ENCODE assay signal across 8 cellular contexts in the genomic region with DNA sequence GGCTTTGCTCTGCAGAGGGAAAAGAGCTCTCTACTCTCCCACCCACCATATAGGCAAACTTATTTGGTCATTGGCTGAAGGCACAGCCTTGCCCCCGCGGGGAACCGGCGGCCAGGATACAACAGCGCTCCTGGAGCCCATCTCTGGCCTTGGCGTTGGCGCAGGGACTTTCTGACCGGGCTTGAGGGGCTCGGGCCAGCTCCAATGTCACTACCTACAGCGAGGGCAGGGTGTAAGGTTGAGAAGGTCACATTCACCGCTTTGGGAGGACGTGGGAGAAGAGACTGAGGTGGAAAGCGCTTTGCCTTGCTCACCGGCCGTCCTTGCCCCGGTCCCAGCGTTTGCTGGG. TPM values are rescaled to one million over a fixed set of nuclear protein-coding genes. Genes with fewer than 3 reads are reported as not detected.
DNase-seq lines count a peak whose midpoint lies in the region; ATAC-seq and TF ChIP-seq lines count a peak whose summit lies in the region.

No MANE protein-coding gene starts in this region.

- no peak overlapping the region for H2AFZ ChIP-seq in smooth muscle cell (ENCODE audit: low read depth)

- CTCF ChIA-PET in activated naive CD4-positive, alpha-beta T cell treated with anti-CD3 and anti-CD28 coated beads for 36 hours (lab: Charles Lee), result interaction anchor here (1.3 kb wide), 1 partner anchor 8 kb away, joined by 4 read pairs; no protein-coding TSS in a partner anchor

- H3K4me1 ChIP-seq in smooth muscle cell (ENCODE audit: low read depth), result peaks cover 28% of the 10 kb centered on the region

- H3K27ac ChIP-seq in smooth muscle cell (ENCODE audit: low read depth), result no peak overlapping the region

- no peak for ATAC-seq in left colon
- ATAC-seq in HG02981 (IDR thresholded peaks at IDR 0.05; ENCODE audit: unreplicated experiment), result no peak

- no peak overlapping the region for H3K9ac ChIP-seq in smooth muscle cell (ENCODE audit: low read depth)

- no peak overlapping the region for H3K27ac Mint-ChIP-seq in activated naive CD4-positive, alpha-beta T cell treated with anti-CD3 and anti-CD28 coated beads for 36 hours

- peak overlapping the region; percentile 47 for H3K4me3 ChIP-seq in epithelial cell of proximal tubule (ENCODE audit: low read depth, low read length)
- peak overlapping the region; percentile 29 for H3K4me3 ChIP-seq in smooth muscle cell

- no peaks in the 10 kb centered on the region for H3K36me3 Mint-ChIP-seq in activated naive CD4-positive, alpha-beta T cell treated with anti-CD3 and anti-CD28 coated beads for 36 hours (ENCODE audit: low read depth)

- no peaks in the 10 kb centered on the region for H3F3A ChIP-seq in smooth muscle cell (ENCODE audit: low read depth)

- no peak for DNase-seq in activated naive CD4-positive, alpha-beta T cell treated with anti-CD3 and anti-CD28 coated beads for 36 hours
- DNase-seq in activated naive CD4-positive, alpha-beta T cell (lab: John Stamatoyannopoulos, UW), result no peak
- DNase-seq in NCI-H69 (lab: John Stamatoyannopoulos, UW), result peak; percentile 92
- no peak for DNase-seq in epithelial cell of proximal tubule (ENCODE audit: low read depth)
- no peak for DNase-seq in smooth muscle cell (lab: John Stamatoyannopoulos, UW; ENCODE audit: unreplicated experiment)
- DNase-seq in left colon, result no peak
- DNase-seq in OCI-M2 (lab: John Stamatoyannopoulos, UW; ENCODE audit: unreplicated experiment), result no peak

- intact Hi-C loops in activated naive CD4-positive, alpha-beta T cell treated with anti-CD3 and anti-CD28 coated beads for 36 hours (cut with micrococcal nuclease), result loop anchor here (5.0 kb wide), 5 partner anchors 125 to 1850 kb away; a partner anchor contains a TSS
- intact Hi-C loops in left colon (cut with DNase I, micrococcal nuclease), result no loop called here

- H3K27me3 Mint-ChIP-seq in activated naive CD4-positive, alpha-beta T cell treated with anti-CD3 and anti-CD28 coated beads for 36 hours (ENCODE audit: low read depth), result peaks cover 87% of the 10 kb centered on the region

- H3K4me1 Mint-ChIP-seq in activated naive CD4-positive, alpha-beta T cell treated with anti-CD3 and anti-CD28 coated beads for 36 hours (ENCODE audit: low read depth), result peaks cover 63% of the 10 kb centered on the region

- TF ChIP-seq CTCF in epithelial cell of proximal tubule (conservative IDR thresholded peaks at IDR 0.05; ENCODE audit: low read depth, low read length) (no peak), smooth muscle cell (IDR thresholded peaks at IDR 0.05; ENCODE audit: borderline replicate concordance, insufficient read depth, poor library complexity, severe bottlenecking) (no peak)

- peak overlapping the region; percentile 28 for H3K4me3 Mint-ChIP-seq in activated naive CD4-positive, alpha-beta T cell treated with anti-CD3 and anti-CD28 coated beads for 36 hours

- no peaks in the 10 kb centered on the region for H3K36me3 ChIP-seq in smooth muscle cell (ENCODE audit: low read depth)

- H3K9me3 ChIP-seq in smooth muscle cell (replicated peaks; ENCODE audit: low read depth), result no peaks in the 10 kb centered on the region

- no peaks in the 10 kb centered on the region for H3K9me3 Mint-ChIP-seq in activated naive CD4-positive, alpha-beta T cell treated with anti-CD3 and anti-CD28 coated beads for 36 hours

- H3K79me2 ChIP-seq in smooth muscle cell (ENCODE audit: low read depth), result no peaks in the 10 kb centered on the region

- H3K4me2 ChIP-seq in smooth muscle cell, result peak overlapping the region; percentile 74

- 1% methylated on average over 17 of the region's 17 CpGs for WGBS in smooth muscle cell (ENCODE audit: low lambda C conversion rate)

- H3K27me3 ChIP-seq in smooth muscle cell (ENCODE audit: low read depth), result peaks cover 93% of the 10 kb centered on the region

- H4K20me1 ChIP-seq in smooth muscle cell (ENCODE audit: low read depth), result no peaks in the 10 kb centered on the region

RNA-seq across cellular contexts. Expression of a gene that starts 2.2 kb away (rescaled TPM):
- not detected for total RNA-seq in activated naive CD4-positive, alpha-beta T cell treated with anti-CD3 and anti-CD28 coated beads for 36 hours
- total RNA-seq in epithelial cell of proximal tubule, result under 0.01 and 0.06 TPM in 2 replicates
- 0.04 TPM in 1 of 2 replicates, not detected in the other for total RNA-seq in smooth muscle cell
- not detected in 2 replicates for polyA plus RNA-seq in smooth muscle cell
- total RNA-seq in left colon, result under 1 TPM; 0.31 TPM
